ENCODE assay signal across 12 cellular contexts in genomic region chr22:29702025-29702930, GRCh38. TPM values are rescaled to one million over a fixed set of nuclear protein-coding genes. Genes with fewer than 3 reads are reported as not detected.
DNase-seq lines count a peak whose midpoint lies in the region; ATAC-seq and TF ChIP-seq lines count a peak whose summit lies in the region.
"Had no signal": no experiment of that assay in that cellular context is flagged by ENCODE, and none has a peak within 500 bp of the region (broad histone marks: within the 10 kb centered on the region; RNA-seq: fewer than 3 reads in every experiment).

No MANE protein-coding gene starts in this region.

- H3K9ac ChIP-seq in SK-N-SH = no peak overlapping the region

- H3F3A ChIP-seq in SK-N-SH (replicated peaks; ENCODE audit: insufficient read depth) = no peaks in the 10 kb centered on the region

- peaks cover 6 to 20% (median 16%) of the 10 kb centered on the region in 4 donors for H3K4me1 Mint-ChIP-seq in CD4-positive, alpha-beta memory T cell

- peak; percentile 62 for ATAC-seq in left colon
- ATAC-seq: activated CD8-positive, alpha-beta memory T cell treated with anti-CD3 and anti-CD28 coated beads, Interleukin-2, amount 10 ng/mL, durations not matched to agents 7 days and 5 days had no signal

- no peaks in the 10 kb centered on the region for H3K9me2 ChIP-seq in SK-N-SH

- CTCF ChIA-PET in SK-N-SH (lab: Yijun Ruan, JAX) = interaction anchor here (0.9 to 3.2 kb wide), 11 partner anchors 9 to 387 kb away, joined by 3 to 25 read pairs (median 5); no protein-coding TSS in a partner anchor
- CTCF ChIA-PET in CD4-positive, alpha-beta memory T cell (lab: Charles Lee; ENCODE audit: partially characterized antibody) = interaction anchor here (1.4 kb wide), 1 partner anchor 13 kb away, joined by 4 read pairs; no protein-coding TSS in a partner anchor

- peaks cover 12 to 86% of the 10 kb centered on the region in 2 experiments; a peak in 2 of 4 replicates for H3K4me1 ChIP-seq in SK-N-SH (ENCODE audit: control insufficient read depth in 1 of 2, insufficient read depth in 2 of 2, low read depth in 1 of 2, low read length in 1 of 2)
- H3K4me1 ChIP-seq in CD4-positive, alpha-beta memory T cell (ENCODE audit: insufficient read depth, low read length) = peaks cover 18% of the 10 kb centered on the region

- H3K27me3 Mint-ChIP-seq in CD4-positive, alpha-beta memory T cell = peaks cover 0 to 1% of the 10 kb centered on the region in 2 donors

- H3K4me3 ChIP-seq in H7 (ENCODE audit: insufficient read depth, low read depth, low read length) = no peak overlapping the region
- no peak overlapping the region for H3K4me3 ChIP-seq in SK-N-SH (ENCODE audit: low read depth in 2 of 2, low read length in 1 of 2)
- H3K4me3 ChIP-seq in CD4-positive, alpha-beta memory T cell (ENCODE audit: low read length in 2 of 2) = no peak overlapping the region
- H3K4me3 ChIP-seq: gastrocnemius medialis had no signal

- H3K9me3 Mint-ChIP-seq in CD4-positive, alpha-beta memory T cell = no peaks in the 10 kb centered on the region

- TF ChIP-seq RAD21 in SK-N-SH (IDR thresholded peaks at IDR 0.05; ENCODE audit: low read length) = peak; percentile 13; the same call in 1 of the 2 replicates

- no peak for TF ChIP-seq EP300 in SK-N-SH (IDR thresholded peaks at IDR 0.05; ENCODE audit: borderline replicate concordance in 1 of 2, low read depth in 1 of 2, low read length in 1 of 2)

- DNase-seq in AG20443 (ENCODE audit: low spot score) (peak; percentile 55), H7 (peak; percentile 84), SK-N-SH (peak; percentile 41), left colon (peak in 1 of 2 donors; percentile 40), GM20000 (ENCODE audit: low spot score) (no peak), Ammon's horn (ENCODE audit: low spot score) (no peak), DMS79 treated with DMSO at 0.1 percent for 48 hours (lab: John Stamatoyannopoulos, UW) (no peak)
- no peak for DNase-seq in CD4-positive, alpha-beta memory T cell
- DNase-seq: activated CD8-positive, alpha-beta memory T cell treated with anti-CD3 and anti-CD28 coated beads, Interleukin-2, amount 10 ng/mL, durations not matched to agents 7 days and 5 days; DMS79 had no signal

- H3K4me3 Mint-ChIP-seq in CD4-positive, alpha-beta memory T cell = no peak overlapping the region
- H3K4me3 Mint-ChIP-seq: activated CD8-positive, alpha-beta memory T cell treated with anti-CD3 and anti-CD28 coated beads, Interleukin-2, amount 10 ng/mL, durations not matched to agents 7 days and 5 days had no signal

- H4K20me1 ChIP-seq in SK-N-SH (ENCODE audit: insufficient read depth) = no peaks in the 10 kb centered on the region

- H3K4me2 ChIP-seq in SK-N-SH = no peak overlapping the region

- 76% methylated on average over 5 of the region's 14 CpGs for WGBS in SK-N-SH (ENCODE audit: low lambda C conversion rate)

- no peak overlapping the region for H2AFZ ChIP-seq in SK-N-SH (ENCODE audit: low read depth)

- TF ChIP-seq CTCF in SK-N-SH (IDR thresholded peaks at IDR 0.05) (no peak), GM20000 (IDR thresholded peaks at IDR 0.05; ENCODE audit: extremely low read depth, missing control alignments) (no peak)

- H3K79me2 ChIP-seq in SK-N-SH (ENCODE audit: insufficient read depth) = no peaks in the 10 kb centered on the region

- intact Hi-C loops in left colon (cut with DNase I, micrococcal nuclease) = no loop called here
- intact Hi-C loops in CD4-positive, alpha-beta memory T cell (cut with micrococcal nuclease) = no loop called here

- POLR2A ChIA-PET in SK-N-SH (lab: Yijun Ruan, JAX) = interaction anchor here (0.6 to 1.3 kb wide), 4 partner anchors 8 to 1046 kb away, joined by 3 to 4 read pairs (median 3); partner anchors contain the start of gene CABP7
- POLR2A ChIA-PET in CD4-positive, alpha-beta memory T cell (lab: Charles Lee; ENCODE audit: partially characterized antibody) = no interaction called here

- H3K36me3 ChIP-seq in H7 (replicated peaks; ENCODE audit: control insufficient read depth, insufficient read depth, low read length) = no peaks in the 10 kb centered on the region
- H3K36me3 ChIP-seq in SK-N-SH (replicated peaks in 1 of 2; ENCODE audit: control insufficient read depth in 1 of 2, insufficient read depth in 2 of 2, low read length in 1 of 2) = peaks cover 0 to 3% of the 10 kb centered on the region in 2 experiments
- H3K36me3 ChIP-seq in CD4-positive, alpha-beta memory T cell (ENCODE audit: insufficient read depth, low read length) = no peaks in the 10 kb centered on the region
- H3K36me3 ChIP-seq: gastrocnemius medialis had no signal

- H3K27ac ChIP-seq in SK-N-SH (ENCODE audit: low read depth in 2 of 2, low read length in 1 of 2) = peak overlapping the region in 1 of 2 experiments; percentile 69; a peak in 2 of 4 replicates
- H3K27ac ChIP-seq in CD4-positive, alpha-beta memory T cell (ENCODE audit: low read depth, low read length) = no peak overlapping the region

- H3K27ac Mint-ChIP-seq in CD4-positive, alpha-beta memory T cell = peak overlapping the region in 1 of 7 donors; percentile 57
- H3K27ac Mint-ChIP-seq: activated CD8-positive, alpha-beta memory T cell treated with anti-CD3 and anti-CD28 coated beads, Interleukin-2, amount 10 ng/mL, durations not matched to agents 7 days and 5 days had no signal

- peaks cover under 1 to 8% of the 10 kb centered on the region in 2 donors for H3K36me3 Mint-ChIP-seq in CD4-positive, alpha-beta memory T cell
- H3K36me3 Mint-ChIP-seq: activated CD8-positive, alpha-beta memory T cell treated with anti-CD3 and anti-CD28 coated beads, Interleukin-2, amount 10 ng/mL, durations not matched to agents 7 days and 5 days had no signal

- H3K9me3 ChIP-seq in SK-N-SH = no peaks in the 10 kb centered on the region
- H3K9me3 ChIP-seq in CD4-positive, alpha-beta memory T cell (ENCODE audit: control insufficient read depth in 1 of 2, low read length in 2 of 2) = no peaks in the 10 kb centered on the region
- H3K9me3 ChIP-seq: gastrocnemius medialis had no signal

- H3K27me3 ChIP-seq in H7 (ENCODE audit: control insufficient read depth, insufficient read depth, low read length) = peaks cover 12% of the 10 kb centered on the region
- no peaks in the 10 kb centered on the region for H3K27me3 ChIP-seq in SK-N-SH (ENCODE audit: insufficient read depth)
- no peaks in the 10 kb centered on the region for H3K27me3 ChIP-seq in CD4-positive, alpha-beta memory T cell (ENCODE audit: insufficient read depth, low read length)
- H3K27me3 ChIP-seq: gastrocnemius medialis had no signal

TF ChIP-seq in SK-N-SH, 30 proteins besides CTCF, POLR2A, EP300 and RAD21:
- TF ChIP-seq POLR2AphosphoS5 (IDR thresholded peaks at IDR 0.05; ENCODE audit: low read depth, low read length) = 0 out of 2 replicates have a peak, but pooled peaks have one; percentile 10
- TF ChIP-seq TAF1 (IDR thresholded peaks at IDR 0.05; ENCODE audit: borderline replicate concordance, low read depth, low read length) = no peak

RNA-seq across cellular contexts. Expression of gene CABP7, which starts 17.5 kb away (rescaled TPM):
- total RNA-seq in H7 (2014; rRNA removed; shearing (Covaris generic)) = 0.11 TPM in 1 of 2 replicates, not detected in the other
- polyA plus RNA-seq in SK-N-SH (2012; rRNA removed) = 0.72 and 0.73 TPM in 2 replicates
- polyA plus RNA-seq in SK-N-SH (2012; cell fraction: cytosol; rRNA removed) = 0.42 and 0.55 TPM in 2 replicates
- 1.0 and 1.2 TPM in 2 replicates for polyA plus RNA-seq in SK-N-SH (2012; cell fraction: nucleus; rRNA removed)
- total RNA-seq in left colon = under 1 TPM in 1 of 2 donors, not detected in 1; 0.12 TPM
- not detected for total RNA-seq in CD4-positive, alpha-beta memory T cell
- under 1 TPM; 0.08 to 0.13 TPM for polyA plus RNA-seq in CD4-positive, alpha-beta memory T cell
- total RNA-seq: activated CD8-positive, alpha-beta memory T cell treated with anti-CD3 and anti-CD28 coated beads, Interleukin-2, amount 10 ng/mL, durations not matched to agents 7 days and 5 days; bronchial epithelial cell; gastrocnemius medialis had no signal

Comparison
In these comparisons a context has a peak if more than half of its experiments do, and no peak if none do; other contexts are left out.
1. DNase-seq: peak in AG20443 (single experiment), H7 (single experiment) and SK-N-SH (single experiment); none in GM20000 (single experiment), CD4-positive, alpha-beta memory T cell (0 of 5), Ammon's horn (single experiment) and DMS79 treated with DMSO at 0.1 percent for 48 hours (single experiment).